Comparison of ENCODE assay signal across 1 cellular context in the genomic region with DNA sequence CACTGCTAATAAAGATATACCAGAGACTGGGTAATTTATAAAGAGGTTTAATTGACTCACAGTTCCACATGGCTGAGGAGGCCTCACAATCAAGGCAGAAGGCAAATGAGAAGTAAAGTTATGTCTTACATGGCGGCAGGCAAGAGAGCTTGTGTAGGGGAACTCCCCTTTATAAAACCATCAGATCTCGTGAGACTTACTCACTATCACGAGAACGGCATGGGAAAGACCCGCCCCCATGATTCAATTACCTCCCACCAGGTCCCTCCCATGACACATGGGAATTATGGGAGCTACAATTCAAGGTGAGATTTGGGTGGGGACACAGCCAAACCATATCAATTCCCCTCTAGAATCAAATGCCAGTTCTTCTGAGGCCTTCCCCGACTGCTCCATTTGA.
TF ChIP-seq lines count a peak whose summit lies in the region.

No MANE protein-coding gene starts in this region.

TF ChIP-seq in HepG2, 621 proteins besides CTCF, POLR2A, EP300 and RAD21:
- TF ChIP-seq CHD2 (IDR thresholded peaks at IDR 0.05; ENCODE audit: low read depth, low read length) = 0 out of 2 replicates have a peak, but pooled peaks have one; percentile 19
TF ChIP-seq in HepG2: peak in this region for 1; not testable (repeated sequence) for 620.
